ENCODE assay signal across 9 cellular contexts in the genomic region with DNA sequence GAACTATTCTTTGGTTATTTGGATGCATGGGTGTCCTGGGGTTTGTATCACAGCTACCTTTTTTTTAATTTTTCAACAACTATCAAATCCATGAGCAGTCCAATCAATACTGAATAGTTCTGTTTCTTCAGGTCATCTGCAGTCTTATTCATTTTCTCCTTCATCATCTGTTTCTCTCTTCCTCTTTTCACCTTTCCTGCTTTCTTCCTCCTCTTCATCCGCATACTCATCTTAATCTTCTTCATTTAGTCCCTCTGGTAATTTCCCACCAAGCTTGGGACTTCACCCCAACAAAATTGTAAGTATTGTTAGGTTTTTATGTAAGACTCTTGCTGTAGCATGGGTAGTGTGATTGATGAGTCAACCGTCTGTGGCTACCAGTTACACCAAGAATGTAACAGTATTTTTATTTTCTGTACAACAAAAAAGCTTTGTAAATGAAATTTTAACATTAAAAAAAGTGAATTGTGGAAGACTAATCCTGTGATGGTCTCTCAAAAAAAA.
"Had no signal": no experiment of that assay in that cellular context is flagged by ENCODE, and none has a peak within 500 bp of the region (broad histone marks: within the 10 kb centered on the region; RNA-seq: fewer than 3 reads in every experiment).

No MANE protein-coding gene starts in this region.

- FAIRE-seq: TTC549, urothelium cell line had no signal

- ATAC-seq: activated naive CD4-positive, alpha-beta T cell treated with anti-CD3 and anti-CD28 coated beads, Interleukin-2, amount 50 U/mL, for 72 hours; activated T-cell treated with anti-CD3 and anti-CD28 coated beads, Interleukin-2, amount 50 U/mL, for 4 hours; left cardiac atrium; naive thymus-derived CD4-positive, alpha-beta T cell had no signal

- DNase-seq: activated CD4-positive, CD25-positive, alpha-beta regulatory T cell; activated effector memory CD4-positive, alpha-beta T cell treated with anti-CD3 and anti-CD28 coated beads, Interleukin-2, amount 50 U/mL, for 16 hours; activated T-cell treated with anti-CD3 and anti-CD28 coated beads, Interleukin-2, amount 50 U/mL, for 4 hours; left cardiac atrium; naive thymus-derived CD4-positive, alpha-beta T cell; stomach had no signal
